In the genomic region with DNA sequence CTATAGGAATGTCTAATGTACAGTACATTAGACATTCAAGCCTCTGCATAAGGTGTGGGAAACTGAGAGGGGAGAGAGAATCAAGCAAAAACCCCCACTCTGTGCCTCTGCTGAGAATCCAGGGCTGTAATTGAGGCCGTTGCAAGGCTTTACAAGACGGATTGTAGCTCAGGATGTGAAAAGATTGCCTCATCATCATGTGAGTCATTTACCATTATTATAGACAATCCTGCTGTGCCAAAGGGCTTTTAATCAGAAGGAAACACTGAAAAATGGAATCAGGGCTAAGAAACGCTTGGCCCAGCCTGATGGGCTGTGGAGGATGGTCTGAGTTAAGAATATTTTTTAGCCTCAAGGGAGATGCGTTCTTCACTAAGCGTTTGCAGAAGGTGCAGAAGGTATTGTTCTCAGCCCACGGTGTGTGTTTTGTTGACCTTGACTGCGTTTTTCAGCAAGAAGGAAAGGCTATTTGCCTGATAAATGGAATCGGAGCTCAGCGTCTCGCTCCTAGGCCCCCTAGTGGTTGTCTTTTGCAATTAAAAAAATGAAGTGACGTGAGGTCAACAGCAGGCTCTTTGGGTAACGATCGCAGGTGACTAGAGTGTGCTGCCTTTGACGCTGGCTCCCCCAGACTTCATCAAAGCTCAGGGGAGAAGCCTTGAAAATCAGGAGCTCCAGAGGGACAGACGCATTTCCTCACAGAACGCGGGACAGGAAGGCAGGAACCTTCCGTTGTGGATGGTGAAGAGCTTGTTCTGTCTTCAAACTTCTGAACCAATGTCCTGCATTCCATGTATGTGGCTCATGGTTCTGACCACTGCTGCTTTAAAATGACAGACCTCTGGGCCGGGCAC, we compare ENCODE assay signal across 1 cellular context.
TF ChIP-seq lines count a peak whose summit lies in the region.

No MANE protein-coding gene starts in this region.

TF ChIP-seq in WTC11, 78 proteins besides CTCF, POLR2A, EP300 and RAD21 (continued from another document):
- TF ChIP-seq, protein P1, sequence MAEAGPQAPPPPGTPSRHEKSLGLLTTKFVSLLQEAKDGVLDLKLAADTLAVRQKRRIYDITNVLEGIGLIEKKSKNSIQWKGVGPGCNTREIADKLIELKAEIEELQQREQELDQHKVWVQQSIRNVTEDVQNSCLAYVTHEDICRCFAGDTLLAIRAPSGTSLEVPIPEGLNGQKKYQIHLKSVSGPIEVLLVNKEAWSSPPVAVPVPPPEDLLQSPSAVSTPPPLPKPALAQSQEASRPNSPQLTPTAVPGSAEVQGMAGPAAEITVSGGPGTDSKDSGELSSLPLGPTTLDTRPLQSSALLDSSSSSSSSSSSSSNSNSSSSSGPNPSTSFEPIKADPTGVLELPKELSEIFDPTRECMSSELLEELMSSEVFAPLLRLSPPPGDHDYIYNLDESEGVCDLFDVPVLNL (CRISPR knock-in tag; IDR thresholded peaks at IDR 0.05; ENCODE audit: borderline replicate concordance, low read depth), result no peak
- TF ChIP-seq ZNF263 (CRISPR knock-in tag; IDR thresholded peaks at IDR 0.05; ENCODE audit: low read depth), result no peak
TF ChIP-seq in WTC11: peak in this region for 2.
